Comparison of ENCODE assay signal across 17 cellular contexts in genomic region chr15:96460106-96460505, GRCh38.
DNase-seq lines count a peak whose midpoint lies in the region; ATAC-seq and TF ChIP-seq lines count a peak whose summit lies in the region.
"Had no signal": no experiment of that assay in that cellular context is flagged by ENCODE, and none has a peak within 500 bp of the region (broad histone marks: within the 10 kb centered on the region; RNA-seq: fewer than 3 reads in every experiment).

No MANE protein-coding gene starts in this region.

- in situ Hi-C loops in ACHN (cut with HindIII; ENCODE audit: low pct_ligation_motif_present, low pct_unique_long_range_greater_than_20kb, low sequenced_read_pairs), result no loop called here

- H3K4me3 ChIP-seq in epithelial cell of proximal tubule (ENCODE audit: low read depth, low read length), result no peak overlapping the region
- H3K4me3 ChIP-seq: BLaER1 treated with 17β-estradiol and CSF1 and Interleukin-3, amounts not matched to agents 10 nM and 100 nM; GM23248 had no signal

- no peak for ATAC-seq in GM21529 (IDR thresholded peaks at IDR 0.05; ENCODE audit: unreplicated experiment)
- no peak for ATAC-seq in HG03039 (IDR thresholded peaks at IDR 0.05; ENCODE audit: unreplicated experiment)

- no peak for TF ChIP-seq CTCF in epithelial cell of proximal tubule (conservative IDR thresholded peaks at IDR 0.05; ENCODE audit: low read depth, low read length)

- DNase-seq in ACHN (peak; percentile 73), epithelial cell of proximal tubule (ENCODE audit: low read depth) (peak; percentile 69), kidney glomerular epithelial cell (lab: John Stamatoyannopoulos, UW) (peak; percentile 28), renal cortical epithelial cell (ENCODE audit: low read depth) (peak; percentile 94), NCI-H1105 (lab: John Stamatoyannopoulos, UW) (no peak)
- DNase-seq: AML-193; BE2C; CD4-positive, alpha-beta memory T cell; COR-L47; DMS153; DND-41; GM23248; H7; HCEC 1CT had no signal
